9 cellular contexts compared by ENCODE assay signal in the genomic region with DNA sequence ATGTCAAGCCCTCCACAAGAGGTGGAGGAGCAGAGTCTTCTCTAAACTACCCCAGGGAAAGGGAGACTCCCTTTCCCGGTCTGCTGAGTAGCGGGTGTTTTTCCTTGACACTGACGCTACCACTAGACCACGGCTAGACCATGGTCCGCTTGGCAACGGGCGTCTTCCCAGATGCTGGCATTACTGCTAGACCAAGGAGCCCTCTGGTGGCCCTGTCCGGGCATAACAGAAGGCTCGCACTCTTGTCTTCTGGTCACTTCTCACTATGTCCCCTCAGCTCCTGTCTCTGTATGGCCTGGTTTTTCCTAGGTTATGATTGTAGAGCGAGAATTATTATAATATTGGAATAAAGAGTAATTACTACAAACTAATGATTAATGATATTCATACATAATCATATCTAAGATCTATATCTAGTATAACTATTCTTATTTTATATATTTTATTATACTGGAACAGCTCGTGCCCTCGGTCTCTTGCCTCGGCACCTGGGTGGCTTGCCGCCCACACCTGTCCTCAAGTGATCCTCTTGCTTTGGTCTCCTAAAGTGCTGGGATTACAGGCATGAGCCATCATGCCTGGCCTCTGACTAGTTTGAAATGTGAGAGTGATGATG. TPM values are rescaled to one million over a fixed set of nuclear protein-coding genes. Genes with fewer than 3 reads are reported as not detected.
A peak's percentile ranks its signal among the peaks of the same experiment; 100 is the strongest.
DNase-seq lines count a peak whose midpoint lies in the region; ATAC-seq, FAIRE-seq and TF ChIP-seq lines count a peak whose summit lies in the region.
"Not testable (repeated sequence)": the region's sequence is repeated elsewhere in the genome, so short reads cannot be mapped to it uniquely, and the experiment has no call there.
"Had no signal": no experiment of that assay in that cellular context is flagged by ENCODE, and none has a peak within 500 bp of the region (broad histone marks: within the 10 kb centered on the region; RNA-seq: fewer than 3 reads in every experiment).

No MANE protein-coding gene starts in this region.

- not testable (repeated sequence) for H2BK120ac ChIP-seq in H1 (replicated peaks; ENCODE audit: low read depth, low read length)

- not testable (repeated sequence) for H3K4me2 ChIP-seq in H1 (ENCODE audit: insufficient read depth in 1 of 2, low read depth in 2 of 2, low read length in 2 of 2)

- not testable (repeated sequence) for H4K8ac ChIP-seq in H1 (ENCODE audit: extremely low read depth, insufficient read depth, low read length)

- not testable (repeated sequence) for H2BK5ac ChIP-seq in H1 (ENCODE audit: low read depth, low read length)

- FAIRE-seq in H1 (lab: Jason Lieb, UNC) = not testable (repeated sequence)

- not testable (repeated sequence) for H3K14ac ChIP-seq in H1 (ENCODE audit: insufficient read length)

- peak; percentile 45 to 50; a peak in 3 of 4 replicates for TF ChIP-seq RAD21 in H1 (IDR thresholded peaks at IDR 0.05 in 1 of 2, conservative IDR thresholded peaks at IDR 0.05 in 1 of 2; ENCODE audit: low read depth in 2 of 2, low read length in 2 of 2)

- not testable (repeated sequence) for H3K9ac ChIP-seq in H1 (replicated peaks in 1 of 4; ENCODE audit: extremely low read depth in 1 of 4, low read depth in 3 of 4, low read length in 3 of 4)

- not testable (repeated sequence) for TF ChIP-seq POLR2A in H1 (IDR thresholded peaks at IDR 0.05; ENCODE audit: control extremely low read depth in 1 of 2, low read depth in 2 of 2, low read length in 2 of 2); testis (IDR thresholded peaks at IDR 0.05)

- not testable (repeated sequence) for TF ChIP-seq EP300 in H1 (IDR thresholded peaks at IDR 0.05; ENCODE audit: borderline replicate concordance in 1 of 2, low read depth in 2 of 2, low read length in 2 of 2)

- not testable (repeated sequence) for H3K79me1 ChIP-seq in H1 (ENCODE audit: low read depth, low read length)

- H2AFZ ChIP-seq in H1 (ENCODE audit: low read length) = not testable (repeated sequence)

- H3K9me3 ChIP-seq in H1 (ENCODE audit: insufficient read depth in 2 of 2, low read depth in 1 of 2, low read length in 1 of 2) = peaks cover 15 to 21% of the 10 kb centered on the region in 2 experiments; a peak in 3 of 4 replicates
- H3K9me3 ChIP-seq in right cardiac atrium (ENCODE audit: control insufficient read depth, low read length); neutrophil; testis: not testable (repeated sequence)

- TF ChIP-seq CTCF in H1 (IDR thresholded peaks at IDR 0.05; ENCODE audit: control extremely low read depth in 1 of 3, insufficient read depth in 1 of 3, low read depth in 1 of 3, low read length in 3 of 3) = peak in 2 of 3 experiments; percentile 10 to 25; a peak in 2 of 4 replicates
- peak; percentile 60 for TF ChIP-seq CTCF in neutrophil (IDR thresholded peaks at IDR 0.05)
- TF ChIP-seq CTCF in testis (IDR thresholded peaks at IDR 0.05) = peak; percentile 27 to 66 (median 51)

- not testable (repeated sequence) for H3K56ac ChIP-seq in H1 (replicated peaks; ENCODE audit: insufficient read length, low read depth, low read length)

- H3K4me3 ChIP-seq in H1 (ENCODE audit: extremely low read depth in 1 of 4, insufficient read depth in 2 of 4, low read depth in 3 of 4, low read length in 4 of 4); right cardiac atrium (ENCODE audit: low read length); neutrophil (ENCODE audit: low read depth in 1 of 2, low read length in 1 of 2); testis: not testable (repeated sequence)

- H4K5ac ChIP-seq in H1 (ENCODE audit: insufficient read length, low read depth, low read length) = not testable (repeated sequence)

- H2BK12ac ChIP-seq in H1 (ENCODE audit: low read depth, low read length) = not testable (repeated sequence)

- peak; percentile 28 for DNase-seq in COLO668 (lab: John Stamatoyannopoulos, UW; ENCODE audit: unreplicated experiment)
- peak; percentile 14 for DNase-seq in HK-2 (ENCODE audit: unreplicated experiment)
- peak; percentile 61 for DNase-seq in NCI-H748 (lab: John Stamatoyannopoulos, UW; ENCODE audit: unreplicated experiment)
- peak; percentile 5 to 28 for DNase-seq in activated CD4-positive, alpha-beta T cell treated with anti-CD3 and anti-CD28 coated beads, Interleukin-2, amount 50 U/mL, for 48 hours
- DNase-seq in H1 (ENCODE audit: low read depth in 1 of 2, low spot score in 2 of 2) = peak; percentile 7 to 58
- peak; percentile 73 to 89 (median 85) for DNase-seq in right cardiac atrium
- peak; percentile 81 for DNase-seq in testis

- not testable (repeated sequence) for H2BK15ac ChIP-seq in H1 (ENCODE audit: low read length)

- not testable (repeated sequence) for H4K20me1 ChIP-seq in H1 (replicated peaks in 1 of 2; ENCODE audit: control insufficient read depth in 1 of 2, insufficient read depth in 2 of 2, low read length in 2 of 2)

- not testable (repeated sequence) for ATAC-seq in right cardiac atrium

- not testable (repeated sequence) for H2BK20ac ChIP-seq in H1 (ENCODE audit: low read length)

- not testable (repeated sequence) for H3K27ac ChIP-seq in H1 (ENCODE audit: low read depth, low read length); right cardiac atrium (ENCODE audit: low read length); neutrophil; testis

- POLR2A ChIA-PET in H1 (lab: Charles Lee; ENCODE audit: partially characterized antibody) = not testable (repeated sequence)

- H3K23me2 ChIP-seq in H1 (ENCODE audit: low read depth, low read length) = not testable (repeated sequence)

- H3K18ac ChIP-seq in H1 (ENCODE audit: extremely low read depth, low read length) = not testable (repeated sequence)

- not testable (repeated sequence) for H3K23ac ChIP-seq in H1 (ENCODE audit: insufficient read length)

- H3K4me1 ChIP-seq in H1 (replicated peaks in 1 of 4; ENCODE audit: control insufficient read depth in 3 of 4, insufficient read depth in 4 of 4, low read length in 3 of 4); right cardiac atrium (ENCODE audit: control insufficient read depth, insufficient read depth, low read length); neutrophil (ENCODE audit: control insufficient read depth in 1 of 2, insufficient read depth in 1 of 2, low read depth in 1 of 2, low read length in 1 of 2); testis: not testable (repeated sequence)

- intact Hi-C loops in right cardiac atrium (cut with DNase I); testis (cut with DNase I; ENCODE audit: low total_unique reads): not testable (repeated sequence)

- H3K79me2 ChIP-seq in H1 (ENCODE audit: control insufficient read depth in 1 of 2, insufficient read depth in 2 of 2, low read length in 2 of 2) = not testable (repeated sequence)

- H3K36me3 ChIP-seq in H1 (ENCODE audit: control insufficient read depth in 2 of 4, insufficient read depth in 4 of 4, low read length in 3 of 4); neutrophil; testis (ENCODE audit: low read depth, missing control alignments): not testable (repeated sequence)

- WGBS in H1 (ENCODE audit: extremely low coverage in 1 of 2, insufficient coverage in 1 of 2, insufficient read length in 1 of 2, insufficient replicate concordance in 2 of 2, low coverage in 1 of 2, low lambda C conversion rate in 2 of 2, missing lambda C conversion rate in 1 of 2), 2 experiments = 60% methylated on average over 13 of the region's 14 CpGs; no CpG with 5 or more reads in 1 of the 2 experiments
- WGBS in right cardiac atrium = 41% methylated on average over 14 of the region's 14 CpGs
- 50 to 56% methylated on average over 14 of the region's 14 CpGs for WGBS in testis, 2 donors

- not testable (repeated sequence) for H4K91ac ChIP-seq in H1 (replicated peaks; ENCODE audit: insufficient read length, low read length)

- not testable (repeated sequence) for H3K4ac ChIP-seq in H1 (replicated peaks; ENCODE audit: insufficient read length, low read depth, low read length)

- H3K27me3 ChIP-seq in H1 (replicated peaks in 1 of 4; ENCODE audit: control insufficient read depth in 3 of 4, extremely low read depth in 1 of 4, insufficient read depth in 3 of 4, low read length in 3 of 4); right cardiac atrium (ENCODE audit: control insufficient read depth, insufficient read depth); neutrophil; testis: not testable (repeated sequence)

- not testable (repeated sequence) for H2AK5ac ChIP-seq in H1 (ENCODE audit: low read depth, low read length)

- CTCF ChIA-PET in H1 (lab: Charles Lee; ENCODE audit: partially characterized antibody) = interaction anchor here (0.7 to 4.6 kb wide), 21 partner anchors 10 to 274 kb away, joined by 3 to 43 read pairs (median 5); a partner anchor contains a TSS

RNA-seq across cellular contexts. Expression of a gene that starts 38.4 kb away (rescaled TPM):
- total RNA-seq in H1 (2021; fragmentation: NEBNext Ultra II Directional; extraction: Animal tissue kit (Norgen Biotek cat#: 25700)) = not detected in 2 replicates
- not detected in 2 replicates for polyA plus RNA-seq in H1 (2011; rRNA removed)
- polyA plus RNA-seq in H1 (2011; cell fraction: cytosol; rRNA removed) = not detected
- not detected for polyA plus RNA-seq in H1 (2011; cell fraction: nucleus; rRNA removed)
- polyA plus RNA-seq in H1 (2012, experiment 1 of 2) = not detected in 4 replicates
- not detected for polyA plus RNA-seq in H1 (2012, experiment 2 of 2)
- not detected for polyA plus RNA-seq in H1 (2013, experiment 1 of 2)
- polyA plus RNA-seq in H1 (2013, experiment 2 of 2) = not detected
- polyA minus RNA-seq in H1 (2011; rRNA and poly(A)+ RNA removed) = not detected in 2 replicates
- polyA minus RNA-seq in H1 (2011; cell fraction: cytosol; rRNA and poly(A)+ RNA removed) = not detected
- not detected for polyA minus RNA-seq in H1 (2011; cell fraction: nucleus; rRNA and poly(A)+ RNA removed)
- total RNA-seq in right cardiac atrium = 10 to 100 TPM; 11.2 to 32.1 (median 23.4) TPM
- polyA plus RNA-seq in right cardiac atrium = 39.6 TPM
- not detected for total RNA-seq in testis
- not detected for polyA plus RNA-seq in testis (ENCODE audit: insufficient read depth, low read depth, low replicate concordance)
- total RNA-seq: esophagus mucosa had no signal

RNA-seq across cellular contexts. Expression of a gene that starts 52.5 kb away (rescaled TPM):
- total RNA-seq in H1 (2021; fragmentation: NEBNext Ultra II Directional; extraction: Animal tissue kit (Norgen Biotek cat#: 25700)) = not detected in 2 replicates
- polyA plus RNA-seq in H1 (2011; rRNA removed) = not detected in 2 replicates
- 0.03 TPM for polyA plus RNA-seq in H1 (2011; cell fraction: cytosol; rRNA removed)
- not detected for polyA plus RNA-seq in H1 (2011; cell fraction: nucleus; rRNA removed)
- polyA plus RNA-seq in H1 (2012, experiment 1 of 2) = not detected in 4 replicates
- polyA plus RNA-seq in H1 (2012, experiment 2 of 2) = not detected
- polyA plus RNA-seq in H1 (2013, experiment 1 of 2) = under 0.01 TPM
- polyA plus RNA-seq in H1 (2013, experiment 2 of 2) = 0.02 TPM
- 0.16 TPM in 1 of 2 replicates, not detected in the other for polyA minus RNA-seq in H1 (2011; rRNA and poly(A)+ RNA removed)
- polyA minus RNA-seq in H1 (2011; cell fraction: cytosol; rRNA and poly(A)+ RNA removed) = not detected
- 0.20 TPM for polyA minus RNA-seq in H1 (2011; cell fraction: nucleus; rRNA and poly(A)+ RNA removed)
- total RNA-seq in right cardiac atrium = 10 to 100 TPM in 2 of 4 donors, 1 to 10 TPM in 2; 8.3 to 20.2 (median 12.9) TPM
- 10.7 TPM for polyA plus RNA-seq in right cardiac atrium
- total RNA-seq in testis = 10 to 100 TPM; 41.8 to 68.5 TPM
- 72.8 TPM for polyA plus RNA-seq in testis (ENCODE audit: insufficient read depth, low read depth, low replicate concordance)

Comparison
In these comparisons a context has a peak if more than half of its experiments do, and no peak if none do; other contexts are left out.
1. DNase-seq: peak in every context shown above with its lines; median percentile 85 in right cardiac atrium; 81 in testis; 61 in NCI-H748; 32 in H1; 28 in COLO668; 16 in activated CD4-positive, alpha-beta T cell treated with anti-CD3 and anti-CD28 coated beads, Interleukin-2, amount 50 U/mL, for 48 hours; 14 in HK-2.
2. RNA of a gene that starts 38.4 kb away (total RNA-seq): 11.2 to 32.1 TPM in right cardiac atrium; not detected in H1 and not detected in testis; every median in the first group is over 10 times any median in the second.
3. Peak in every context shown above with its lines, with median percentiles within 50 percentile points of each other: CTCF ChIP-seq.